1 cellular context compared by ENCODE assay signal in the genomic region with DNA sequence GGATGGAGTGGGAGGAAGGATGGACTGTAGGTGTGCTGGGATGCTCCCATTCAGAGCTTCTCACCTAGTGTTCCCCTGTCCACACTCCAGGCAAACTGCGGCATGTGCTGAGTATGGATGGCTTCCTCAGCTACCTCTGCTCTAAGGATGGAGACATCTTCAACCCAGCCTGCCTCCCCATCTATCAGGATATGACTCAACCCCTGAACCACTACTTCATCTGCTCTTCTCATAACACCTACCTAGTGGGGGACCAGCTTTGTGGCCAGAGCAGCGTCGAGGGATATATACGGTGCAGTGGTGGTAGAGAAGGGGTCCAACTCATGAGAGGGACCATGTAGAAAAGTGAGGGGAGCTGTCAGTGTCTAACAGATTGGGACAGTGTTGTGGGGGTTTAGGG.
TF ChIP-seq lines count a peak whose summit lies in the region.

No MANE protein-coding gene starts in this region.

TF ChIP-seq in HepG2, 621 proteins besides CTCF, POLR2A, EP300 and RAD21:
- TF ChIP-seq ZFAT (CRISPR knock-in tag; conservative IDR thresholded peaks at IDR 0.05) (no peak), ZNF850 (CRISPR knock-in tag; conservative IDR thresholded peaks at IDR 0.05) (no peak), ZNF788 (CRISPR knock-in tag; IDR thresholded peaks at IDR 0.05; ENCODE audit: borderline replicate concordance) (no peak), KAT8 (CRISPR knock-in tag; IDR thresholded peaks at IDR 0.05) (no peak), U2AF1 (optimal IDR thresholded peaks at IDR 0.05; ENCODE audit: low read depth, low read length) (no peak), SPEN (CRISPR knock-in tag; IDR thresholded peaks at IDR 0.05; ENCODE audit: low read depth) (no peak), ZNF569 (CRISPR knock-in tag; IDR thresholded peaks at IDR 0.05; ENCODE audit: borderline replicate concordance) (no peak), SNRNP70 (IDR thresholded peaks at IDR 0.05; ENCODE audit: low read depth, low read length) (no peak), JUND (CRISPR knock-in tag; IDR thresholded peaks at IDR 0.05) (no peak), ZNF460 (CRISPR knock-in tag; IDR thresholded peaks at IDR 0.05; ENCODE audit: borderline replicate concordance) (no peak), SKI (IDR thresholded peaks at IDR 0.05; ENCODE audit: partially characterized antibody) (no peak), ELF3 (CRISPR knock-in tag; IDR thresholded peaks at IDR 0.05) (no peak), ZNF567 (CRISPR knock-in tag; IDR thresholded peaks at IDR 0.05; ENCODE audit: borderline replicate concordance) (no peak), TBP (CRISPR knock-in tag; IDR thresholded peaks at IDR 0.05) (no peak), EZH2 (conservative IDR thresholded peaks at IDR 0.05; ENCODE audit: low read depth, low read length) (no peak), THAP7 (CRISPR knock-in tag; IDR thresholded peaks at IDR 0.05) (no peak), TFE3 (CRISPR knock-in tag; IDR thresholded peaks at IDR 0.05) (no peak)
- TF ChIP-seq, protein P1, sequence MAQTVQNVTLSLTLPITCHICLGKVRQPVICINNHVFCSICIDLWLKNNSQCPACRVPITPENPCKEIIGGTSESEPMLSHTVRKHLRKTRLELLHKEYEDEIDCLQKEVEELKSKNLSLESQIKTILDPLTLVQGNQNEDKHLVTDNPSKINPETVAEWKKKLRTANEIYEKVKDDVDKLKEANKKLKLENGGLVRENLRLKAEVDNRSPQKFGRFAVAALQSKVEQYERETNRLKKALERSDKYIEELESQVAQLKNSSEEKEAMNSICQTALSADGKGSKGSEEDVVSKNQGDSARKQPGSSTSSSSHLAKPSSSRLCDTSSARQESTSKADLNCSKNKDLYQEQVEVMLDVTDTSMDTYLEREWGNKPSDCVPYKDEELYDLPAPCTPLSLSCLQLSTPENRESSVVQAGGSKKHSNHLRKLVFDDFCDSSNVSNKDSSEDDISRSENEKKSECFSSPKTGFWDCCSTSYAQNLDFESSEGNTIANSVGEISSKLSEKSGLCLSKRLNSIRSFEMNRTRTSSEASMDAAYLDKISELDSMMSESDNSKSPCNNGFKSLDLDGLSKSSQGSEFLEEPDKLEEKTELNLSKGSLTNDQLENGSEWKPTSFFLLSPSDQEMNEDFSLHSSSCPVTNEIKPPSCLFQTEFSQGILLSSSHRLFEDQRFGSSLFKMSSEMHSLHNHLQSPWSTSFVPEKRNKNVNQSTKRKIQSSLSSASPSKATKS (CRISPR knock-in tag; IDR thresholded peaks at IDR 0.05), result no peak
- TF ChIP-seq, protein P2, sequence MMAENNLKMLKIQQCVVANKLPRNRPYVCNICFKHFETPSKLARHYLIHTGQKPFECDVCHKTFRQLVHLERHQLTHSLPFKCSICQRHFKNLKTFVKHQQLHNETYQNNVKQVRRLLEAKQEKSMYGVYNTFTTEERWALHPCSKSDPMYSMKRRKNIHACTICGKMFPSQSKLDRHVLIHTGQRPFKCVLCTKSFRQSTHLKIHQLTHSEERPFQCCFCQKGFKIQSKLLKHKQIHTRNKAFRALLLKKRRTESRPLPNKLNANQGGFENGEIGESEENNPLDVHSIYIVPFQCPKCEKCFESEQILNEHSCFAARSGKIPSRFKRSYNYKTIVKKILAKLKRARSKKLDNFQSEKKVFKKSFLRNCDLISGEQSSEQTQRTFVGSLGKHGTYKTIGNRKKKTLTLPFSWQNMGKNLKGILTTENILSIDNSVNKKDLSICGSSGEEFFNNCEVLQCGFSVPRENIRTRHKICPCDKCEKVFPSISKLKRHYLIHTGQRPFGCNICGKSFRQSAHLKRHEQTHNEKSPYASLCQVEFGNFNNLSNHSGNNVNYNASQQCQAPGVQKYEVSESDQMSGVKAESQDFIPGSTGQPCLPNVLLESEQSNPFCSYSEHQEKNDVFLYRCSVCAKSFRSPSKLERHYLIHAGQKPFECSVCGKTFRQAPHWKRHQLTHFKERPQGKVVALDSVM (CRISPR knock-in tag; IDR thresholded peaks at IDR 0.05), result no peak
